ENCODE assay signal across 17 cellular contexts in the genomic region with DNA sequence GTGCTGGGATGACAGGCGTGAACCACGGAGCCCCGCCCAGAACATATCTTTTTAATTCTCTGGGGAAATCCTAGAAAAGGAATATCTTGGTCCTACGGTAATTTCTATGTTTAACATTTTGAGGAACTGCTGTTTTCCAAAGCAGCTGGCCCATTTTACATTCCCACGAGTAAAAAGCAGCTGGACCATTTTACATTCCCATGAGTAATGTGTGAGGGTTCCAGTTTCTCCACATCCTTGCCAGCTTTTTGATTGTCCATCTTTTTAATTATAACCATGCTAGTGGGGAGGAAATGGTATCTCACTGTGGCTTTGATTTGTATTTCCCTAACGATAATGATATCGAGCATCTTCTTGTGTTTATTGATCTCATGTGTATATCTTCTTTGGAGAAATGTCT. TPM values are rescaled to one million over a fixed set of nuclear protein-coding genes. Genes with fewer than 3 reads are reported as not detected.
A peak's percentile ranks its signal among the peaks of the same experiment; 100 is the strongest.
DNase-seq lines count a peak whose midpoint lies in the region; ATAC-seq, FAIRE-seq and TF ChIP-seq lines count a peak whose summit lies in the region.
"Had no signal": no experiment of that assay in that cellular context is flagged by ENCODE, and none has a peak within 500 bp of the region (broad histone marks: within the 10 kb centered on the region; RNA-seq: fewer than 3 reads in every experiment).

No MANE protein-coding gene starts in this region.

- no peaks in the 10 kb centered on the region for H3K9me3 ChIP-seq in K562 (replicated peaks; ENCODE audit: control insufficient read depth, insufficient read depth, low read depth, low read length)
- H3K9me3 ChIP-seq: A549; BLaER1 treated with 17β-estradiol and CSF1 and Interleukin-3, amounts not matched to agents 10 nM and 100 nM had no signal

- TF ChIP-seq POLR2A in K562 (conservative IDR thresholded peaks at IDR 0.05): no peak

- in situ Hi-C loops in K562 (cut with MboI): loop anchor here (5.0 kb wide), 1 partner anchor 88 kb away; no protein-coding TSS in a partner anchor

- H4K20me1 ChIP-seq in K562 (replicated peaks; ENCODE audit: control insufficient read depth, insufficient read depth, low read length): no peaks in the 10 kb centered on the region
- H4K20me1 ChIP-seq: BLaER1 treated with 17β-estradiol and CSF1 and Interleukin-3, amounts not matched to agents 10 nM and 100 nM had no signal

- no TSS peak for BruUV-seq in K562 (replicated peaks; lab: Mats Ljungman, UMichigan)

- DNase-seq in HCEC 1CT (peak; percentile 16), K562 (ENCODE audit: extremely low read depth in 1 of 4, low spot score in 3 of 4) (no peak), posterior vena cava (ENCODE audit: low spot score) (peak; percentile 10), left colon (no peak), NCI-H146 treated with DMSO at 0.1 percent for 48 hours (lab: John Stamatoyannopoulos, UW; ENCODE audit: unreplicated experiment) (no peak), AG20443 (ENCODE audit: low spot score) (no peak), H4 (ENCODE audit: low spot score) (no peak)
- DNase-seq: Calu3; CD8-positive, alpha-beta T cell; DMS79 treated with DMSO at 0.1 percent for 48 hours; EL; GOT3; H9 had no signal

- CTCF ChIA-PET in K562 (lab: Yijun Ruan, JAX; ENCODE audit: low intra/inter-chr PET ratio): no interaction called here

- H3K79me2 ChIP-seq in K562 (ENCODE audit: control insufficient read depth, insufficient read depth, low read length): peaks cover 4% of the 10 kb centered on the region; the same call in 2 of the 3 replicates

- TF ChIP-seq RAD21 in K562 (CRISPR knock-in tag; conservative IDR thresholded peaks at IDR 0.05 in 1 of 2, IDR thresholded peaks at IDR 0.05 in 1 of 2): no peak

- intact Hi-C loops in K562 (cut with micrococcal nuclease) (loop anchor here (5.0 kb wide), 1 partner anchor 93 kb away; no protein-coding TSS in a partner anchor), posterior vena cava (cut with DNase I) (no loop called here), left colon (cut with DNase I, micrococcal nuclease) (no loop called here)

- no peak for ATAC-seq in K562
- no peak for ATAC-seq in left colon
- ATAC-seq: A549; CD8-positive, alpha-beta T cell; GM12878 had no signal

- no peak overlapping the region for H3K4me2 ChIP-seq in K562 (ENCODE audit: insufficient read depth, low read length)
- H3K4me2 ChIP-seq: A549 had no signal

- POLR2A ChIA-PET in K562 (lab: Yijun Ruan, JAX): no interaction called here

- no peak overlapping the region for H3K27ac ChIP-seq in K562 (ENCODE audit: extremely low read depth, low read depth, low read length)
- H3K27ac ChIP-seq: A549, HL-60 had no signal

- no peak overlapping the region for H2AFZ ChIP-seq in K562 (ENCODE audit: low read depth, low read length)

- no peak overlapping the region for H3K9ac ChIP-seq in K562 (ENCODE audit: insufficient read depth in 1 of 2, low read depth in 2 of 2, low read length in 2 of 2)
- H3K9ac ChIP-seq: BLaER1 treated with 17β-estradiol and CSF1 and Interleukin-3, amounts not matched to agents 10 nM and 100 nM had no signal

- FAIRE-seq in K562 (lab: Jason Lieb, UNC): no peak
- FAIRE-seq: A549, GM12878 had no signal

- TF ChIP-seq EP300 in K562 (IDR thresholded peaks at IDR 0.05; ENCODE audit: low read length): no peak

- peaks cover 18 to 23% of the 10 kb centered on the region in 2 experiments for H3K4me1 ChIP-seq in K562 (replicated peaks in 1 of 2; ENCODE audit: control insufficient read depth in 2 of 2, insufficient read depth in 2 of 2, low read length in 2 of 2)

- TF ChIP-seq CTCF in K562 (IDR thresholded peaks at IDR 0.05 in 2 of 3, conservative IDR thresholded peaks at IDR 0.05 in 1 of 3; ENCODE audit: insufficient read depth in 2 of 3, low read depth in 1 of 3, low read length in 3 of 3): no peak

- H3K4me3 ChIP-seq in K562: no peak overlapping the region
- H3K4me3 ChIP-seq: A549; BLaER1 treated with 17β-estradiol and CSF1 and Interleukin-3, amounts not matched to agents 10 nM and 100 nM; GM12878 had no signal

- H3K9me1 ChIP-seq in K562 (ENCODE audit: control insufficient read depth, insufficient read depth, low read length): no peaks in the 10 kb centered on the region

- 82% methylated on average over 7 of the region's 7 CpGs for WGBS in K562 (ENCODE audit: insufficient coverage, low coverage, missing lambda C conversion rate)

- H3K27me3 ChIP-seq in K562 (ENCODE audit: control insufficient read depth in 2 of 2, insufficient read depth in 2 of 2, low read length in 2 of 2): no peaks in the 10 kb centered on the region
- H3K27me3 ChIP-seq: BLaER1 treated with 17β-estradiol and CSF1 and Interleukin-3, amounts not matched to agents 10 nM and 100 nM had no signal

- H3K36me3 ChIP-seq in K562 (ENCODE audit: control insufficient read depth, insufficient read depth, low read length): no peaks in the 10 kb centered on the region
- H3K36me3 ChIP-seq: BLaER1 treated with 17β-estradiol and CSF1 and Interleukin-3, amounts not matched to agents 10 nM and 100 nM had no signal

TF ChIP-seq in K562, 482 proteins besides CTCF, POLR2A, EP300 and RAD21 (continues in another document):
- TF ChIP-seq SPI1 (IDR thresholded peaks at IDR 0.05; ENCODE audit: borderline replicate concordance, low read depth, low read length): peak; percentile 19; the same call in 1 of the 2 replicates
- TF ChIP-seq HDGF (IDR thresholded peaks at IDR 0.05): no peak
- no peak for TF ChIP-seq ZNF699 (CRISPR knock-in tag; IDR thresholded peaks at IDR 0.05; ENCODE audit: insufficient replicate concordance)
- TF ChIP-seq SMAD2 (IDR thresholded peaks at IDR 0.05; ENCODE audit: low read depth, low read length): no peak
- TF ChIP-seq TGIF2 (CRISPR knock-in tag; IDR thresholded peaks at IDR 0.05): no peak
- TF ChIP-seq, protein P1, sequence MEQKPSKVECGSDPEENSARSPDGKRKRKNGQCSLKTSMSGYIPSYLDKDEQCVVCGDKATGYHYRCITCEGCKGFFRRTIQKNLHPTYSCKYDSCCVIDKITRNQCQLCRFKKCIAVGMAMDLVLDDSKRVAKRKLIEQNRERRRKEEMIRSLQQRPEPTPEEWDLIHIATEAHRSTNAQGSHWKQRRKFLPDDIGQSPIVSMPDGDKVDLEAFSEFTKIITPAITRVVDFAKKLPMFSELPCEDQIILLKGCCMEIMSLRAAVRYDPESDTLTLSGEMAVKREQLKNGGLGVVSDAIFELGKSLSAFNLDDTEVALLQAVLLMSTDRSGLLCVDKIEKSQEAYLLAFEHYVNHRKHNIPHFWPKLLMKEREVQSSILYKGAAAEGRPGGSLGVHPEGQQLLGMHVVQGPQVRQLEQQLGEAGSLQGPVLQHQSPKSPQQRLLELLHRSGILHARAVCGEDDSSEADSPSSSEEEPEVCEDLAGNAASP (IDR thresholded peaks at IDR 0.05): no peak
- no peak for TF ChIP-seq BDP1 (IDR thresholded peaks at IDR 0.05; ENCODE audit: insufficient read depth, insufficient read length)
- no peak for TF ChIP-seq SETDB1 (IDR thresholded peaks at IDR 0.05; ENCODE audit: low read length)
- TF ChIP-seq TOE1 (IDR thresholded peaks at IDR 0.05; ENCODE audit: borderline replicate concordance): no peak
- no peak for TF ChIP-seq TOE1 (CRISPR knock-in tag; IDR thresholded peaks at IDR 0.05; ENCODE audit: borderline replicate concordance, low read depth)
- no peak for TF ChIP-seq RBM22 (IDR thresholded peaks at IDR 0.05; ENCODE audit: low read depth, low read length, poor library complexity, severe bottlenecking)
- TF ChIP-seq PHF20 (IDR thresholded peaks at IDR 0.05; ENCODE audit: partially characterized antibody): no peak
- TF ChIP-seq EZH2 (IDR thresholded peaks at IDR 0.05; ENCODE audit: borderline replicate concordance, low read depth, low read length): no peak
- TF ChIP-seq, protein P2, sequence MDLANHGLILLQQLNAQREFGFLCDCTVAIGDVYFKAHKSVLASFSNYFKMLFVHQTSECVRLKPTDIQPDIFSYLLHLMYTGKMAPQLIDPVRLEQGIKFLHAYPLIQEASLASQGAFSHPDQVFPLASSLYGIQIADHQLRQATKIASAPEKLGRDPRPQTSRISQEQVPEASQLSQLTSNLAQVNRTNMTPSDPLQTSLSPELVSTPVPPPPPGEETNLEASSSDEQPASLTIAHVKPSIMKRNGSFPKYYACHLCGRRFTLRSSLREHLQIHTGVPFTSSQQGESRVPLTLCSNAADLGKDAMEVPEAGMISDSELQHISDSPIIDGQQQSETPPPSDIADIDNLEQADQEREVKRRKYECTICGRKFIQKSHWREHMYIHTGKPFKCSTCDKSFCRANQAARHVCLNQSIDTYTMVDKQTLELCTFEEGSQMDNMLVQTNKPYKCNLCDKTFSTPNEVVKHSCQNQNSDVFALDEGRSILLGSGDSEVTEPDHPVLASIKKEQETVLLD (IDR thresholded peaks at IDR 0.05): no peak
- TF ChIP-seq ZKSCAN1 (IDR thresholded peaks at IDR 0.05; ENCODE audit: low read depth, low read length): no peak

RNA-seq across cellular contexts. Expression of a gene that starts 4.4 kb away (rescaled TPM):
- 40.9 and 60.5 TPM in 2 replicates for total RNA-seq in K562 (2011; cell fraction: chromatin; rRNA removed; ENCODE audit: low replicate concordance)
- total RNA-seq in K562 (2011; cell fraction: nucleolus; rRNA removed): 47.8 and 47.9 TPM in 2 replicates
- 55.4 and 61.5 TPM in 2 replicates for total RNA-seq in K562 (2011; cell fraction: nucleoplasm; rRNA removed)
- total RNA-seq in K562 (2014; rRNA removed) (14.3 and 18.9 TPM in 2 replicates), K562 (2014; rRNA removed; fragmentation: Illumina TruSeq; extraction: Trizol) (7.8 and 9.6 TPM in 2 replicates), K562 (2015; rRNA removed; fragmentation: Illumina TruSeq; extraction: Trizol) (8.3 and 10.5 TPM in 2 replicates), K562 (2021) (12.8 and 14.2 TPM in 2 replicates), posterior vena cava (10 to 100 TPM; 18.3 to 20.3 TPM), left colon (100 to 1,000 TPM; 131 to 146 TPM)
- polyA plus RNA-seq in K562 (2011; rRNA removed) (15.4 and 20.8 TPM in 2 replicates), K562 (2014; fragmentation: Illumina TruSeq; extraction: Trizol) (11.7 and 13.0 TPM in 2 replicates), K562 (2014; fragmentation: Nextera tagmentation; extraction: Ambion mirVana) (1 to 10 TPM; 6.6 to 10.0 TPM), K562 (2014; rRNA removed) (21.5 and 23.4 TPM in 2 replicates)
- polyA plus RNA-seq in K562 (2011; cell fraction: cytosol; rRNA removed): 21.4 and 26.2 TPM in 2 replicates
- 26.6 and 29.1 TPM in 2 replicates for polyA plus RNA-seq in K562 (2011; cell fraction: nucleus; rRNA removed)
- polyA plus RNA-seq in K562 (2012): 12.8 and 57.1 TPM in 2 replicates
- 14.9 and 19.2 TPM in 2 replicates for polyA minus RNA-seq in K562 (2011; rRNA and poly(A)+ RNA removed)
- polyA minus RNA-seq in K562 (2011; cell fraction: cytosol; rRNA and poly(A)+ RNA removed): 5.3 and 9.4 TPM in 2 replicates
- 10.4 and 14.0 TPM in 2 replicates for polyA minus RNA-seq in K562 (2011; cell fraction: nucleus; rRNA and poly(A)+ RNA removed)
- total RNA-seq in H4 (2014; rRNA removed; shearing (Covaris generic)): 52.3 and 61.7 TPM in 2 replicates

Comparison
In these comparisons a context has a peak if more than half of its experiments do, and no peak if none do; other contexts are left out.
1. DNase-seq: peak in HCEC 1CT (single experiment) and posterior vena cava (single experiment); none in K562 (0 of 4), left colon (0 of 2), NCI-H146 treated with DMSO at 0.1 percent for 48 hours (single experiment), AG20443 (single experiment) and H4 (single experiment).